ENCODE assay signal across 2 cellular contexts in the genomic region with DNA sequence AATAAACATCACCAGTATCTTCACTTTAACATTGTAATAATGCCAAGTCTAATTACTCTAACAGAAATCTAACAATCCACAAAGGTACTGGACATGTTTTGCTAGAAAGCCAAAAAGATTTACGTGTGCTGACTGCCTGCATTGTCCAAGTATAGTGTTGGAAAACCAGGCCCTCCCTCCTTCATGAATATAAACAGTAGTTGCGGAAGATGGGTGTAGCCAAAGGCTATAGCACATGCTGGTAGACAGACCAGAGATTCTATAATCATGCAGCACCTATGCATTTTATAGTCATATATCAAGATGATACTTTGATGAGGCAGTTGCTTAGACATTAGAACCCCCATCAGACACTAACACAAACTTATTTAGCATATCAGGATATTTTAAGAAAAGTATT.
TF ChIP-seq lines count a peak whose summit lies in the region.

No MANE protein-coding gene starts in this region.

TF ChIP-seq in endothelial cell of umbilical vein, 7 proteins besides CTCF, POLR2A, EP300 and RAD21:
- TF ChIP-seq FOS (IDR thresholded peaks at IDR 0.05; ENCODE audit: borderline replicate concordance, insufficient read depth, low read length) (no peak), EZH2 (IDR thresholded peaks at IDR 0.05; ENCODE audit: borderline replicate concordance, low read depth, low read length, severe bottlenecking) (no peak), JUN (IDR thresholded peaks at IDR 0.05; ENCODE audit: borderline replicate concordance, insufficient read depth, insufficient read length, low read depth) (no peak), GATA2 (IDR thresholded peaks at IDR 0.05; ENCODE audit: insufficient read depth, insufficient read length, low read depth, low read length) (no peak), MYC (IDR thresholded peaks at IDR 0.05; ENCODE audit: low read depth, low read length) (no peak), POLR2AphosphoS5 (IDR thresholded peaks at IDR 0.05; ENCODE audit: insufficient read depth, low read depth, low read length) (no peak)
- TF ChIP-seq, protein P1, sequence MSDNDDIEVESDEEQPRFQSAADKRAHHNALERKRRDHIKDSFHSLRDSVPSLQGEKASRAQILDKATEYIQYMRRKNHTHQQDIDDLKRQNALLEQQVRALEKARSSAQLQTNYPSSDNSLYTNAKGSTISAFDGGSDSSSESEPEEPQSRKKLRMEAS (IDR thresholded peaks at IDR 0.05; ENCODE audit: insufficient read depth, insufficient read length), result no peak
TF ChIP-seq in endothelial cell of umbilical vein: peak in this region for 0.

TF ChIP-seq in GM12891, 5 proteins besides CTCF, POLR2A, EP300 and RAD21:
- TF ChIP-seq PAX5 (IDR thresholded peaks at IDR 0.05; ENCODE audit: insufficient read depth, low read length, severe bottlenecking), result no peak
- no peak for TF ChIP-seq POLR2AphosphoS5 (IDR thresholded peaks at IDR 0.05; ENCODE audit: low read depth, low read length)
- TF ChIP-seq POU2F2 (IDR thresholded peaks at IDR 0.05; ENCODE audit: low read depth, low read length), result no peak
- TF ChIP-seq TAF1 (IDR thresholded peaks at IDR 0.05; ENCODE audit: low read depth, low read length), result no peak
- no peak for TF ChIP-seq SPI1 (IDR thresholded peaks at IDR 0.05; ENCODE audit: low read depth, low read length)
